Comparison of ENCODE assay signal across 15 cellular contexts in genomic region chr6:45543298-45544235, GRCh38.
DNase-seq lines count a peak whose midpoint lies in the region; TF ChIP-seq lines count a peak whose summit lies in the region.
"Had no signal": no experiment of that assay in that cellular context is flagged by ENCODE, and none has a peak within 500 bp of the region (broad histone marks: within the 10 kb centered on the region; RNA-seq: fewer than 3 reads in every experiment).

No MANE protein-coding gene starts in this region.

- no peak overlapping the region for H4K12ac ChIP-seq in trophoblast cell (ENCODE audit: low read depth, low read length)

- no peaks in the 10 kb centered on the region for H3K27me3 ChIP-seq in left ventricle myocardium inferior (ENCODE audit: low read depth)
- H3K27me3 ChIP-seq in trophoblast cell (ENCODE audit: insufficient read depth, low read length), result no peaks in the 10 kb centered on the region
- H3K27me3 ChIP-seq: stomach had no signal

- H3K4me1 Mint-ChIP-seq in nephron progenitor cell, result peaks cover 9% of the 10 kb centered on the region

- H3K4ac ChIP-seq in trophoblast cell (ENCODE audit: low read depth, low read length), result no peak overlapping the region

- H3K23ac ChIP-seq in trophoblast cell (ENCODE audit: low read length), result no peak overlapping the region

- no peak overlapping the region for H3K4me3 ChIP-seq in AG10803 (ENCODE audit: low read length)
- H3K4me3 ChIP-seq in left ventricle myocardium inferior, result no peak overlapping the region
- H3K4me3 ChIP-seq in trophoblast cell (ENCODE audit: low read depth, low read length), result no peak overlapping the region
- H3K4me3 ChIP-seq: SK-N-MC, stomach had no signal

- no peak overlapping the region for H2BK120ac ChIP-seq in trophoblast cell (ENCODE audit: insufficient read depth, low read length, poor library complexity)

- no CpG with 5 or more reads among the region's 5 CpGs for WGBS in trophoblast cell (ENCODE audit: extremely low coverage, insufficient coverage, insufficient read length)

- no peak overlapping the region for H3K27ac Mint-ChIP-seq in nephron progenitor cell
- H3K27ac Mint-ChIP-seq: CD14-positive monocyte, WTC11 had no signal

- no peak overlapping the region for H3K4me3 Mint-ChIP-seq in nephron progenitor cell
- H3K4me3 Mint-ChIP-seq: CD14-positive monocyte, WTC11 had no signal

- no peak overlapping the region for H3K9ac ChIP-seq in trophoblast cell (ENCODE audit: low read length)

- intact Hi-C loops in left ventricle myocardium inferior (cut with micrococcal nuclease), result no loop called here

- H3K4me1 ChIP-seq in left ventricle myocardium inferior, result peaks cover 22% of the 10 kb centered on the region
- peaks cover 0 to 1% of the 10 kb centered on the region in 2 experiments for H3K4me1 ChIP-seq in trophoblast cell (ENCODE audit: control insufficient read depth in 1 of 2, insufficient read depth in 2 of 2, low read length in 2 of 2)

- H4K8ac ChIP-seq in trophoblast cell (ENCODE audit: low read depth, low read length), result no peak overlapping the region

- no peak overlapping the region for H4K91ac ChIP-seq in trophoblast cell (ENCODE audit: low read depth, low read length)

- no peaks in the 10 kb centered on the region for H3K27me3 Mint-ChIP-seq in nephron progenitor cell (ENCODE audit: low read depth, poor library complexity)

- H3K36me3 ChIP-seq in left ventricle myocardium inferior (no peaks in the 10 kb centered on the region), trophoblast cell (ENCODE audit: control insufficient read depth in 1 of 2, insufficient read depth in 2 of 2, low read length in 2 of 2) (no peaks in the 10 kb centered on the region)

- H3K36me3 Mint-ChIP-seq in nephron progenitor cell (ENCODE audit: low read depth), result peaks cover 15% of the 10 kb centered on the region
- H3K36me3 Mint-ChIP-seq: WTC11 had no signal

- H3K79me1 ChIP-seq in trophoblast cell (ENCODE audit: low read length), result no peaks in the 10 kb centered on the region

- H3K4me2 ChIP-seq in trophoblast cell (ENCODE audit: low read length), result no peak overlapping the region

- peak overlapping the region; percentile 65 for H3K27ac ChIP-seq in left ventricle myocardium inferior (replicated peaks)
- H3K27ac ChIP-seq in trophoblast cell (ENCODE audit: low read depth, low read length), result no peak overlapping the region
- H3K27ac ChIP-seq: SK-N-MC, stomach had no signal

- DNase-seq in AG10803 (ENCODE audit: low read depth) (peak; percentile 54), HS-5 (ENCODE audit: low read depth) (peak; percentile 56), amniotic epithelial cell (ENCODE audit: low read depth) (peak; percentile 86), left ventricle myocardium inferior (no peak), DMS 273 treated with DMSO at 0.1 percent for 48 hours (lab: John Stamatoyannopoulos, UW) (no peak), nephron progenitor cell (no peak), trophoblast cell (no peak), SK-N-DZ (ENCODE audit: low spot score) (no peak)
- DNase-seq: activated gamma-delta T cell, foreskin melanocyte, GDM1, stomach had no signal

- no peaks in the 10 kb centered on the region for H3K79me2 ChIP-seq in trophoblast cell (ENCODE audit: control insufficient read depth, insufficient read depth, low read length, poor library complexity)

- H2AK5ac ChIP-seq in trophoblast cell (ENCODE audit: low read length), result no peak overlapping the region

- H2BK5ac ChIP-seq in trophoblast cell (ENCODE audit: low read depth, low read length, poor library complexity), result no peak overlapping the region

- H3K18ac ChIP-seq in trophoblast cell (ENCODE audit: low read length), result no peak overlapping the region

- H2AFZ ChIP-seq in trophoblast cell (ENCODE audit: insufficient read depth, low read length, poor library complexity), result no peak overlapping the region

- H3K9me3 ChIP-seq in left ventricle myocardium inferior (replicated peaks), result no peaks in the 10 kb centered on the region
- no peaks in the 10 kb centered on the region for H3K9me3 ChIP-seq in trophoblast cell (ENCODE audit: insufficient read depth, low read depth, low read length)
- H3K9me3 ChIP-seq: stomach had no signal

- no peak for TF ChIP-seq CTCF in AG10803 (conservative IDR thresholded peaks at IDR 0.05; ENCODE audit: low read length)
- no peak for TF ChIP-seq CTCF in left ventricle myocardium inferior (IDR thresholded peaks at IDR 0.05; ENCODE audit: borderline replicate concordance)
- TF ChIP-seq CTCF in nephron progenitor cell (IDR thresholded peaks at IDR 0.05), result no peak

- no peak overlapping the region for H2BK12ac ChIP-seq in trophoblast cell (ENCODE audit: low read length)

- H3K14ac ChIP-seq in trophoblast cell (ENCODE audit: low read length), result no peak overlapping the region

- no peaks in the 10 kb centered on the region for H3K9me3 Mint-ChIP-seq in nephron progenitor cell
- H3K9me3 Mint-ChIP-seq: CD14-positive monocyte, WTC11 had no signal

Comparison
In these comparisons a context has a peak if more than half of its experiments do, and no peak if none do; other contexts are left out.
1. DNase-seq: peak in AG10803 (single experiment), HS-5 (single experiment) and amniotic epithelial cell (single experiment); none in left ventricle myocardium inferior (single experiment), DMS 273 treated with DMSO at 0.1 percent for 48 hours (single experiment), nephron progenitor cell (single experiment), trophoblast cell (0 of 2) and SK-N-DZ (single experiment).